In genomic region chr1:41573803-41574713, GRCh38 we compare ENCODE assay signal across 1 cellular context.
A peak's percentile ranks its signal among the peaks of the same experiment; 100 is the strongest.
TF ChIP-seq lines count a peak whose summit lies in the region.

No MANE protein-coding gene starts in this region.

TF ChIP-seq in K562, 482 proteins besides CTCF, POLR2A, EP300 and RAD21 (continued from another document and continues in another):
- no peak for TF ChIP-seq FOXA3 (CRISPR knock-in tag; conservative IDR thresholded peaks at IDR 0.05 in 1 of 2, IDR thresholded peaks at IDR 0.05 in 1 of 2)
- no peak for TF ChIP-seq ZNF217 (CRISPR knock-in tag; IDR thresholded peaks at IDR 0.05)
- no peak for TF ChIP-seq HMG20B (CRISPR knock-in tag; IDR thresholded peaks at IDR 0.05)
- TF ChIP-seq ATF7 (IDR thresholded peaks at IDR 0.05), result 0 out of 2 replicates have a peak, but pooled peaks have one; percentile 15
- no peak for TF ChIP-seq ARID3A (IDR thresholded peaks at IDR 0.05; ENCODE audit: borderline replicate concordance, low read depth, low read length)
- TF ChIP-seq RUNX1 (IDR thresholded peaks at IDR 0.05; ENCODE audit: low read depth), result no peak
- TF ChIP-seq ZNF407 (IDR thresholded peaks at IDR 0.05; ENCODE audit: low read depth), result no peak
- TF ChIP-seq REST (CRISPR knock-in tag; IDR thresholded peaks at IDR 0.05; ENCODE audit: low read depth), result no peak
- no peak for TF ChIP-seq NFATC3 (IDR thresholded peaks at IDR 0.05)
- no peak for TF ChIP-seq PRDM10 (IDR thresholded peaks at IDR 0.05; ENCODE audit: partially characterized antibody)
- no peak for TF ChIP-seq FOXA1 (IDR thresholded peaks at IDR 0.05; ENCODE audit: borderline replicate concordance)
- no peak for TF ChIP-seq E2F1 (CRISPR knock-in tag; IDR thresholded peaks at IDR 0.05)
- no peak for TF ChIP-seq FUS (optimal IDR thresholded peaks at IDR 0.05; ENCODE audit: low read depth, low read length)
- TF ChIP-seq U2AF2 (optimal IDR thresholded peaks at IDR 0.05; ENCODE audit: low read depth, low read length), result no peak
- no peak for TF ChIP-seq E4F1 (CRISPR knock-in tag; IDR thresholded peaks at IDR 0.05; ENCODE audit: borderline replicate concordance)
- TF ChIP-seq ZNF398 (CRISPR knock-in tag; IDR thresholded peaks at IDR 0.05), result no peak
- TF ChIP-seq SMAD3 (CRISPR knock-in tag; conservative IDR thresholded peaks at IDR 0.05), result no peak
